Comparison of ENCODE assay signal across 12 cellular contexts in genomic region chr22:21778705-21779363, GRCh38. TPM values are rescaled to one million over a fixed set of nuclear protein-coding genes. Genes with fewer than 3 reads are reported as not detected.
A peak's percentile ranks its signal among the peaks of the same experiment; 100 is the strongest.
DNase-seq lines count a peak whose midpoint lies in the region; TF ChIP-seq lines count a peak whose summit lies in the region.
"Had no signal": no experiment of that assay in that cellular context is flagged by ENCODE, and none has a peak within 500 bp of the region (broad histone marks: within the 10 kb centered on the region; RNA-seq: fewer than 3 reads in every experiment).

No MANE protein-coding gene starts in this region.

- H3K4me3 ChIP-seq in cardiac fibroblast (replicated peaks in 1 of 2; ENCODE audit: low read depth in 2 of 2, low read length in 2 of 2) = no peak overlapping the region
- H3K4me3 ChIP-seq in mesendoderm (ENCODE audit: low read length) = no peak overlapping the region
- H3K4me3 ChIP-seq: vagina had no signal

- H3K79me2 ChIP-seq in mesendoderm (ENCODE audit: control insufficient read depth, insufficient read depth, low read length) = no peaks in the 10 kb centered on the region

- DNase-seq in AG08395 (ENCODE audit: low spot score) = peak; percentile 71
- DNase-seq in HS-5 (ENCODE audit: low read depth) = peak; percentile 40
- DNase-seq in cardiac fibroblast (ENCODE audit: low read depth in 2 of 2) = peak; percentile 61 to 68
- peak; percentile 41 for DNase-seq in mesendoderm
- DNase-seq in NCI-H2107 treated with DMSO at 0.1 percent for 48 hours (lab: John Stamatoyannopoulos, UW; ENCODE audit: unreplicated experiment) = no peak
- no peak for DNase-seq in islet precursor cell
- DNase-seq in GM13976 (ENCODE audit: low spot score) = no peak
- DNase-seq in AML-193 (lab: John Stamatoyannopoulos, UW) = no peak
- DNase-seq: activated T-cell treated with anti-CD3 and anti-CD28 coated beads for 4 hours, NCI-H1048, Right ventricle myocardium superior had no signal

- no peak for TF ChIP-seq CTCF in cardiac fibroblast (IDR thresholded peaks at IDR 0.05; ENCODE audit: low read depth, low read length)
- no peak for TF ChIP-seq CTCF in GM13976 (IDR thresholded peaks at IDR 0.05; ENCODE audit: borderline replicate concordance, control extremely low read depth, extremely low read depth, insufficient read depth, missing control alignments)

- in situ Hi-C loops in GM13976 (cut with MboI; ENCODE audit: low sequenced_read_pairs, unreplicated experiment) = no loop called here

- H3K23ac ChIP-seq in mesendoderm (ENCODE audit: low read length) = no peak overlapping the region

- no peak overlapping the region for H3K56ac ChIP-seq in mesendoderm (ENCODE audit: low read length)

- peaks cover 2% of the 10 kb centered on the region for H3K79me1 ChIP-seq in mesendoderm (ENCODE audit: low read length)

- H3K18ac ChIP-seq in mesendoderm (ENCODE audit: low read length) = no peak overlapping the region

- H3K4me2 ChIP-seq in mesendoderm (ENCODE audit: low read length) = no peak overlapping the region

- no peaks in the 10 kb centered on the region for H3K4me1 ChIP-seq in mesendoderm (ENCODE audit: control insufficient read depth, low read depth, low read length)
- H3K4me1 ChIP-seq: vagina had no signal

- no peak overlapping the region for H2BK5ac ChIP-seq in mesendoderm (ENCODE audit: low read length)

- no peak overlapping the region for H4K8ac ChIP-seq in mesendoderm (ENCODE audit: low read depth, low read length)

- no peak overlapping the region for H2AK5ac ChIP-seq in mesendoderm (ENCODE audit: low read length)

- no peak overlapping the region for H2BK120ac ChIP-seq in mesendoderm (ENCODE audit: low read depth, low read length)

- H4K5ac ChIP-seq in mesendoderm (ENCODE audit: low read length) = no peak overlapping the region

- H3K27me3 ChIP-seq in mesendoderm (ENCODE audit: insufficient read depth, low read length, poor library complexity) = no peaks in the 10 kb centered on the region
- H3K27me3 ChIP-seq: vagina had no signal

- peaks cover 5% of the 10 kb centered on the region for H3K36me3 ChIP-seq in mesendoderm (ENCODE audit: control insufficient read depth, insufficient read depth, low read length)

- no peak overlapping the region for H3K27ac ChIP-seq in mesendoderm (ENCODE audit: low read depth, low read length)
- H3K27ac ChIP-seq: vagina had no signal

- H2BK15ac ChIP-seq in mesendoderm (replicated peaks; ENCODE audit: low read depth) = no peak overlapping the region

- no peak overlapping the region for H3K9ac ChIP-seq in mesendoderm (ENCODE audit: low read length)

- H3K4ac ChIP-seq in mesendoderm (ENCODE audit: low read depth, low read length) = no peak overlapping the region

- WGBS in mesendoderm (ENCODE audit: extremely low coverage, insufficient coverage, low lambda C conversion rate) = no CpG with 5 or more reads among the region's 4 CpGs

RNA-seq across cellular contexts. Expression of gene YPEL1, which starts 43.2 kb away (rescaled TPM):
- 1.6 TPM for polyA plus RNA-seq in mesendoderm (2013, experiment 1 of 2)
- polyA plus RNA-seq in mesendoderm (2013, experiment 2 of 2) = 1.4 TPM

Comparison
In these comparisons a context has a peak if more than half of its experiments do, and no peak if none do; other contexts are left out.
1. DNase-seq: peak in AG08395 (single experiment), HS-5 (single experiment), cardiac fibroblast (2 of 2) and mesendoderm (single experiment); none in NCI-H2107 treated with DMSO at 0.1 percent for 48 hours (single experiment), islet precursor cell (single experiment), GM13976 (single experiment) and AML-193 (0 of 2).